Comparison of ENCODE assay signal across 2 cellular contexts in genomic region chr17:73834684-73835343, GRCh38.
TF ChIP-seq lines count a peak whose summit lies in the region.

No MANE protein-coding gene starts in this region.

TF ChIP-seq in K562, 482 proteins besides CTCF, POLR2A, EP300 and RAD21:
- TF ChIP-seq TFAP4 (CRISPR knock-in tag; IDR thresholded peaks at IDR 0.05; ENCODE audit: borderline replicate concordance) (no peak), ZNF766 (CRISPR knock-in tag; conservative IDR thresholded peaks at IDR 0.05) (no peak), RBM25 (IDR thresholded peaks at IDR 0.05; ENCODE audit: low read depth, low read length, severe bottlenecking) (peak; percentile 62)

TF ChIP-seq in neural cell, 6 proteins besides CTCF, POLR2A, EP300 and RAD21:
- TF ChIP-seq EZH2 (IDR thresholded peaks at IDR 0.05; ENCODE audit: borderline replicate concordance, insufficient read depth, low read length, poor library complexity, severe bottlenecking) (no peak), REST (IDR thresholded peaks at IDR 0.05; ENCODE audit: borderline replicate concordance) (no peak), POLR2AphosphoS5 (IDR thresholded peaks at IDR 0.05) (no peak), MXI1 (conservative IDR thresholded peaks at IDR 0.05; ENCODE audit: poor library complexity, severe bottlenecking) (no peak), SMC3 (conservative IDR thresholded peaks at IDR 0.05; ENCODE audit: poor library complexity) (no peak), TAF1 (IDR thresholded peaks at IDR 0.05; ENCODE audit: low read depth) (no peak)
